In genomic region chr9:6884960-6885359, GRCh38 we compare ENCODE assay signal across 22 cellular contexts.
"Had no signal": no experiment of that assay in that cellular context is flagged by ENCODE, and none has a peak within 500 bp of the region (broad histone marks: within the 10 kb centered on the region; RNA-seq: fewer than 3 reads in every experiment).

No MANE protein-coding gene starts in this region.

- ATAC-seq: activated CD8-positive, alpha-beta memory T cell treated with anti-CD3 and anti-CD28 coated beads, Interleukin-2, amount 10 ng/mL, durations not matched to agents 7 days and 5 days; activated T-helper 17 cell treated with anti-CD3 and anti-CD28 coated beads, Interleukin-2, amount 50 U/mL, for 72 hours; body of pancreas; Panc1; SK-N-SH treated with all-trans-retinoic acid at 6 μM for 48 hours had no signal

- H3K4me3 Mint-ChIP-seq: activated CD4-positive, alpha-beta T cell treated with anti-CD3 and anti-CD28 coated beads, Interleukin-2, amount 10 ng/mL, durations not matched to agents 24 days and 14 days; activated CD8-positive, alpha-beta memory T cell treated with anti-CD3 and anti-CD28 coated beads, Interleukin-2, amount 10 ng/mL, durations not matched to agents 7 days and 5 days; activated naive CD4-positive, alpha-beta T cell treated with anti-CD3 and anti-CD28 coated beads, Interleukin-2, amount 10 ng/mL, durations not matched to agents 7 days and 5 days; activated T-helper 17 cell treated with anti-CD3 and anti-CD28 coated beads, Interleukin-2, amount 50 U/mL, for 72 hours; T-helper 2 cell treated with Interferon-gamma antibody and Interleukin-4, amounts not matched to agents 5 μg/mL and 100 μg/mL, for 36 hours had no signal

- H3K4me1 Mint-ChIP-seq: activated naive CD4-positive, alpha-beta T cell treated with anti-CD3 and anti-CD28 coated beads, Interleukin-2, amount 10 ng/mL, durations not matched to agents 7 days and 5 days had no signal

- H3K27me3 Mint-ChIP-seq: activated CD4-positive, alpha-beta T cell treated with anti-CD3 and anti-CD28 coated beads, Interleukin-2, amount 10 ng/mL, durations not matched to agents 24 days and 14 days; activated CD8-positive, alpha-beta memory T cell treated with anti-CD3 and anti-CD28 coated beads, Interleukin-2, amount 10 ng/mL, durations not matched to agents 7 days and 5 days; activated naive CD4-positive, alpha-beta T cell treated with anti-CD3 and anti-CD28 coated beads, Interleukin-2, amount 10 ng/mL, durations not matched to agents 7 days and 5 days; activated T-helper 17 cell treated with anti-CD3 and anti-CD28 coated beads, Interleukin-2, amount 50 U/mL, for 72 hours had no signal

- H3K27ac Mint-ChIP-seq: activated CD4-positive, alpha-beta T cell treated with anti-CD3 and anti-CD28 coated beads, Interleukin-2, amount 10 ng/mL, durations not matched to agents 24 days and 14 days; activated CD8-positive, alpha-beta memory T cell treated with anti-CD3 and anti-CD28 coated beads, Interleukin-2, amount 10 ng/mL, durations not matched to agents 7 days and 5 days; activated naive CD4-positive, alpha-beta T cell treated with anti-CD3 and anti-CD28 coated beads, Interleukin-2, amount 10 ng/mL, durations not matched to agents 7 days and 5 days; activated T-helper 17 cell treated with anti-CD3 and anti-CD28 coated beads, Interleukin-2, amount 50 U/mL, for 72 hours; T-helper 2 cell treated with Interferon-gamma antibody and Interleukin-4, amounts not matched to agents 5 μg/mL and 100 μg/mL, for 36 hours had no signal

- DNase-seq: activated CD4-positive, alpha-beta T cell treated with anti-CD3 and anti-CD28 coated beads for 1 hour; activated CD4-positive, alpha-beta T cell treated with anti-CD3 and anti-CD28 coated beads, Interleukin-2, amount 50 U/mL, for 48 hours; activated CD8-positive, alpha-beta memory T cell treated with anti-CD3 and anti-CD28 coated beads, Interleukin-2, amount 10 ng/mL, durations not matched to agents 7 days and 5 days; activated gamma-delta T cell; activated naive CD4-positive, alpha-beta T cell treated with anti-CD3 and anti-CD28 coated beads, Interleukin-2, amount 10 ng/mL, durations not matched to agents 7 days and 5 days; activated T-cell treated with anti-CD3 and anti-CD28 coated beads, Interleukin-2, amount 50 U/mL, for 48 hours; amniotic stem cell; body of pancreas; central memory CD4-positive, alpha-beta T cell; NCI-H1092; NCI-H1930; NCI-H2171 treated with DMSO at 0.1 percent for 48 hours; NCI-H226; NCI-H526; NCI-H82; SHP77; SW 1271 had no signal

- H3K9me3 Mint-ChIP-seq: activated CD4-positive, alpha-beta T cell treated with anti-CD3 and anti-CD28 coated beads, Interleukin-2, amount 10 ng/mL, durations not matched to agents 24 days and 14 days; activated naive CD4-positive, alpha-beta T cell treated with anti-CD3 and anti-CD28 coated beads, Interleukin-2, amount 10 ng/mL, durations not matched to agents 7 days and 5 days; activated T-helper 17 cell treated with anti-CD3 and anti-CD28 coated beads, Interleukin-2, amount 50 U/mL, for 72 hours; T-helper 2 cell treated with Interferon-gamma antibody and Interleukin-4, amounts not matched to agents 5 μg/mL and 100 μg/mL, for 36 hours had no signal
